ENCODE assay signal across 1 cellular context in the genomic region with DNA sequence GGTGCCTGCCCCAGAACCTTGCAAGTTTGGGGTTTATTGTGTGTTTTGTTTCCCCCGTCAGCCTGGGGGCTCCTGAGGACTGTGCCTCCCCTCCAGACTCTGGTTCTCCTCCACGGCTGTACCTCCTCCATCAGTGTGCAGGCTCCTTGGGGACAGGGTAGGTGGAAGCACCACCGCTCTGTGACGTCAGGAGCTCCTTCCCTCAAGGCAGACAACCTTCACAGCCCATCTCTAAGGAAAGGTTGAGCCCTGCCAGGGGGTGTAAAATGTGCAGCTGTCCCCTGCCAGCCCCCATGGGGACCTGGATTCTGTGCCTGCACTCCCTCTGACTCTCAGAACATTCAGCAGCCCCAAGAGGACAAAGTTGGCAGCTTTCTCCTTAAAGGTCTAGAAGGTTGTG.
A peak's percentile ranks its signal among the peaks of the same experiment; 100 is the strongest.
TF ChIP-seq lines count a peak whose summit lies in the region.

No MANE protein-coding gene starts in this region.

TF ChIP-seq in HepG2, 621 proteins besides CTCF, POLR2A, EP300 and RAD21:
- peak; percentile 84 for TF ChIP-seq CREB1 (IDR thresholded peaks at IDR 0.05)
- no peak for TF ChIP-seq CREB1 (CRISPR knock-in tag; IDR thresholded peaks at IDR 0.05)
- TF ChIP-seq REXO4 (CRISPR knock-in tag; IDR thresholded peaks at IDR 0.05; ENCODE audit: borderline replicate concordance) = no peak
